In the genomic region with DNA sequence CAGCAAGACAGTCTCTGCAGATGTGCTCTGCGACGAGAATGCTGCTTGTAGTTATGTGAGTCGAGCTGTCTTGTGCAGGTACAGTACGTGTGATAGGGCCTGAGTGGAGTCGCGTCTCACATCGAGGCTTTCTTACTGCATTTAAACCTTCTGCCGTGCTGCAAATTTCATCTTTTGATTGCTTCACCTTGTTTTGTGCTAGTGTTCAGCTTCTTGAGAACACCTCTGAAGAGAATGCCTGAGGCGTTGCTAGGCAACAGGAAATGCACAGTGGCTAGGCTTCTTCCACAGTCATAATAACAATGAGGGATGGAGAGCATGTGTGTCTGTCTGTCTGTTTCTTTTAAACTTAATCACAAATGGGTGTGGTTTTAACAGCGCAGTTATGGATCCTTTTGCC, we compare ENCODE assay signal across 10 cellular contexts. TPM values are rescaled to one million over a fixed set of nuclear protein-coding genes. Genes with fewer than 3 reads are reported as not detected.
DNase-seq lines count a peak whose midpoint lies in the region; ATAC-seq and TF ChIP-seq lines count a peak whose summit lies in the region.
"Had no signal": no experiment of that assay in that cellular context is flagged by ENCODE, and none has a peak within 500 bp of the region (broad histone marks: within the 10 kb centered on the region; RNA-seq: fewer than 3 reads in every experiment).

No MANE protein-coding gene starts in this region.

- no peak for TF ChIP-seq POLR2A in spleen (IDR thresholded peaks at IDR 0.05)

- no peaks in the 10 kb centered on the region for H3K27me3 Mint-ChIP-seq in activated T-cell treated with anti-CD3 and anti-CD28 coated beads, Interleukin-2, amount 50 U/mL, for 24 hours
- no peaks in the 10 kb centered on the region for H3K27me3 Mint-ChIP-seq in activated T-cell treated with anti-CD3 and anti-CD28 coated beads, Interleukin-2, amount 50 U/mL, for 4 hours (ENCODE audit: low read depth)
- H3K27me3 Mint-ChIP-seq in T-helper 2 cell treated with Interferon-gamma antibody and Interleukin-4, amounts not matched to agents 5 μg/mL and 100 μg/mL, for 36 hours (ENCODE audit: low read depth): no peaks in the 10 kb centered on the region

- H3F3A ChIP-seq in smooth muscle cell (ENCODE audit: low read depth) (peaks cover 49% of the 10 kb centered on the region), MM.1S (ENCODE audit: insufficient read depth, low read length) (no peaks in the 10 kb centered on the region)

- no peak for ATAC-seq in activated T-cell treated with anti-CD3 and anti-CD28 coated beads, Interleukin-2, amount 50 U/mL, for 4 hours

- DNase-seq in activated T-cell treated with anti-CD3 and anti-CD28 coated beads, Interleukin-2, amount 50 U/mL, for 24 hours: no peak
- no peak for DNase-seq in activated T-cell treated with anti-CD3 and anti-CD28 coated beads, Interleukin-2, amount 50 U/mL, for 4 hours
- no peak for DNase-seq in T-helper 2 cell treated with Interferon-gamma antibody and Interleukin-4, amounts not matched to agents 5 μg/mL and 100 μg/mL, for 36 hours (ENCODE audit: low spot score)
- DNase-seq in fibroblast of the aortic adventitia (ENCODE audit: low read depth): peak; percentile 21
- DNase-seq in smooth muscle cell (lab: John Stamatoyannopoulos, UW; ENCODE audit: unreplicated experiment): no peak
- DNase-seq in MM.1S: no peak
- no peak for DNase-seq in spleen
- no peak for DNase-seq in AG20443 (ENCODE audit: low spot score)

- H3K4me1 ChIP-seq in smooth muscle cell (ENCODE audit: low read depth): peaks cover 32% of the 10 kb centered on the region
- H3K4me1 ChIP-seq in MM.1S (ENCODE audit: low read length): no peaks in the 10 kb centered on the region
- peaks cover 0 to 31% (median 21%) of the 10 kb centered on the region in 6 donors for H3K4me1 ChIP-seq in spleen

- H3K36me3 ChIP-seq in smooth muscle cell (ENCODE audit: low read depth) (no peaks in the 10 kb centered on the region), MM.1S (replicated peaks; ENCODE audit: insufficient read depth, low read length) (no peaks in the 10 kb centered on the region), spleen (peaks cover 0 to 61% (median 17%) of the 10 kb centered on the region in 6 donors)

- H3K4me2 ChIP-seq in smooth muscle cell (no peak overlapping the region), MM.1S (ENCODE audit: low read depth, low read length) (no peak overlapping the region)
- H3K4me2 ChIP-seq: BLaER1 had no signal

- TF ChIP-seq CTCF in fibroblast of the aortic adventitia (IDR thresholded peaks at IDR 0.05; ENCODE audit: insufficient read depth, low read length) (no peak), smooth muscle cell (IDR thresholded peaks at IDR 0.05; ENCODE audit: borderline replicate concordance, insufficient read depth, poor library complexity, severe bottlenecking) (no peak), MM.1S (IDR thresholded peaks at IDR 0.05; ENCODE audit: low read length) (no peak), spleen (IDR thresholded peaks at IDR 0.05 in 8 of 11, conservative IDR thresholded peaks at IDR 0.05 in 3 of 11) (no peak)

- H3K4me1 Mint-ChIP-seq in activated T-cell treated with anti-CD3 and anti-CD28 coated beads, Interleukin-2, amount 50 U/mL, for 24 hours (ENCODE audit: low read depth): peaks cover 88% of the 10 kb centered on the region
- H3K4me1 Mint-ChIP-seq in activated T-cell treated with anti-CD3 and anti-CD28 coated beads, Interleukin-2, amount 50 U/mL, for 4 hours (ENCODE audit: low read depth): peaks cover 75% of the 10 kb centered on the region
- peaks cover 37% of the 10 kb centered on the region for H3K4me1 Mint-ChIP-seq in T-helper 2 cell treated with Interferon-gamma antibody and Interleukin-4, amounts not matched to agents 5 μg/mL and 100 μg/mL, for 36 hours (ENCODE audit: low read depth)

- peaks cover 44% of the 10 kb centered on the region for H3K79me2 ChIP-seq in smooth muscle cell (ENCODE audit: low read depth)
- peaks cover 18% of the 10 kb centered on the region for H3K79me2 ChIP-seq in MM.1S (ENCODE audit: low read length)
- H3K79me2 ChIP-seq: parathyroid adenoma had no signal

- H3K4me3 Mint-ChIP-seq in activated T-cell treated with anti-CD3 and anti-CD28 coated beads, Interleukin-2, amount 50 U/mL, for 24 hours: no peak overlapping the region
- no peak overlapping the region for H3K4me3 Mint-ChIP-seq in activated T-cell treated with anti-CD3 and anti-CD28 coated beads, Interleukin-2, amount 50 U/mL, for 4 hours
- no peak overlapping the region for H3K4me3 Mint-ChIP-seq in T-helper 2 cell treated with Interferon-gamma antibody and Interleukin-4, amounts not matched to agents 5 μg/mL and 100 μg/mL, for 36 hours

- H3K9me3 Mint-ChIP-seq in activated T-cell treated with anti-CD3 and anti-CD28 coated beads, Interleukin-2, amount 50 U/mL, for 24 hours: no peaks in the 10 kb centered on the region
- H3K9me3 Mint-ChIP-seq in activated T-cell treated with anti-CD3 and anti-CD28 coated beads, Interleukin-2, amount 50 U/mL, for 4 hours: no peaks in the 10 kb centered on the region
- peaks cover 6% of the 10 kb centered on the region for H3K9me3 Mint-ChIP-seq in T-helper 2 cell treated with Interferon-gamma antibody and Interleukin-4, amounts not matched to agents 5 μg/mL and 100 μg/mL, for 36 hours

- H3K36me3 Mint-ChIP-seq in activated T-cell treated with anti-CD3 and anti-CD28 coated beads, Interleukin-2, amount 50 U/mL, for 24 hours (ENCODE audit: low read depth): peaks cover 87% of the 10 kb centered on the region
- peaks cover 28% of the 10 kb centered on the region for H3K36me3 Mint-ChIP-seq in activated T-cell treated with anti-CD3 and anti-CD28 coated beads, Interleukin-2, amount 50 U/mL, for 4 hours (ENCODE audit: insufficient read depth)
- H3K36me3 Mint-ChIP-seq in T-helper 2 cell treated with Interferon-gamma antibody and Interleukin-4, amounts not matched to agents 5 μg/mL and 100 μg/mL, for 36 hours (ENCODE audit: low read depth): peaks cover 62% of the 10 kb centered on the region

- intact Hi-C loops in spleen (cut with DNase I; ENCODE audit: low total_unique reads): no loop called here

- no peak overlapping the region for H3K4me3 ChIP-seq in fibroblast of the aortic adventitia (ENCODE audit: low read depth, low read length)
- no peak overlapping the region for H3K4me3 ChIP-seq in smooth muscle cell
- no peak overlapping the region for H3K4me3 ChIP-seq in MM.1S (ENCODE audit: low read length)
- no peak overlapping the region for H3K4me3 ChIP-seq in spleen
- H3K4me3 ChIP-seq: BLaER1 had no signal

- peaks cover 75% of the 10 kb centered on the region for H4K20me1 ChIP-seq in smooth muscle cell (ENCODE audit: low read depth)
- no peaks in the 10 kb centered on the region for H4K20me1 ChIP-seq in MM.1S (ENCODE audit: insufficient read depth, low read length)

- H3K9me3 ChIP-seq in smooth muscle cell (replicated peaks; ENCODE audit: low read depth) (no peaks in the 10 kb centered on the region), MM.1S (replicated peaks; ENCODE audit: insufficient read depth, low read length) (no peaks in the 10 kb centered on the region), spleen (no peaks in the 10 kb centered on the region)

- H2AFZ ChIP-seq in smooth muscle cell (ENCODE audit: low read depth) (no peak overlapping the region), MM.1S (ENCODE audit: low read length) (no peak overlapping the region)
- H2AFZ ChIP-seq: parathyroid adenoma had no signal

- H3K27ac Mint-ChIP-seq in activated T-cell treated with anti-CD3 and anti-CD28 coated beads, Interleukin-2, amount 50 U/mL, for 24 hours: peak overlapping the region; percentile 48
- peak overlapping the region; percentile 37 for H3K27ac Mint-ChIP-seq in T-helper 2 cell treated with Interferon-gamma antibody and Interleukin-4, amounts not matched to agents 5 μg/mL and 100 μg/mL, for 36 hours

- no peaks in the 10 kb centered on the region for H3K9me2 ChIP-seq in MM.1S (replicated peaks; ENCODE audit: insufficient read depth, low read length)

- H3K9ac ChIP-seq in smooth muscle cell (ENCODE audit: low read depth) (no peak overlapping the region), MM.1S (ENCODE audit: low read length) (no peak overlapping the region)
- H3K9ac ChIP-seq: BLaER1, parathyroid adenoma had no signal

- H3K27me3 ChIP-seq in smooth muscle cell (ENCODE audit: low read depth): no peaks in the 10 kb centered on the region
- H3K27me3 ChIP-seq in MM.1S (replicated peaks; ENCODE audit: insufficient read depth, low read length): no peaks in the 10 kb centered on the region
- H3K27me3 ChIP-seq in spleen (replicated peaks in 1 of 7): no peaks in the 10 kb centered on the region
- H3K27me3 ChIP-seq: BLaER1 had no signal

- H3K27ac ChIP-seq in smooth muscle cell (ENCODE audit: low read depth): peak overlapping the region; percentile 64
- H3K27ac ChIP-seq in MM.1S (ENCODE audit: low read length): no peak overlapping the region
- H3K27ac ChIP-seq in spleen: no peak overlapping the region
- H3K27ac ChIP-seq: BLaER1, parathyroid adenoma had no signal

- 97% methylated on average over 10 of the region's 10 CpGs for WGBS in smooth muscle cell (ENCODE audit: low lambda C conversion rate)
- WGBS in spleen, 5 donors: 91 to 95% (median 93%) methylated on average over 10 of the region's 10 CpGs

RNA-seq across cellular contexts. Expression of a gene that starts 52.9 kb away (rescaled TPM):
- 10 to 100 TPM; 89.8 to 98.8 (median 98.6) TPM for total RNA-seq in activated T-cell treated with anti-CD3 and anti-CD28 coated beads, Interleukin-2, amount 50 U/mL, for 4 hours
- total RNA-seq in fibroblast of the aortic adventitia (ENCODE audit: low replicate concordance): 19.5 and 78.1 TPM in 2 replicates
- 44.5 and 47.8 TPM in 2 replicates for total RNA-seq in smooth muscle cell
- polyA plus RNA-seq in smooth muscle cell: 142 and 152 TPM in 2 replicates
- 10 to 100 TPM; 18.7 to 38.9 (median 30.4) TPM for total RNA-seq in spleen
- 10 to 100 TPM; 45.6 to 74.9 (median 46.0) TPM for polyA plus RNA-seq in spleen

RNA-seq across cellular contexts. Expression of a gene that starts 52.9 kb away (rescaled TPM):
- total RNA-seq in activated T-cell treated with anti-CD3 and anti-CD28 coated beads, Interleukin-2, amount 50 U/mL, for 4 hours: 10 to 100 TPM; 10.1 to 12.4 (median 11.6) TPM
- total RNA-seq in fibroblast of the aortic adventitia (ENCODE audit: low replicate concordance) (28.5 and 56.6 TPM in 2 replicates), smooth muscle cell (24.5 and 24.6 TPM in 2 replicates), spleen (10 to 100 TPM in 6 of 7 donors, 1 to 10 TPM in 1; 8.8 to 22.3 (median 12.2) TPM)
- polyA plus RNA-seq in smooth muscle cell (2.0 and 3.2 TPM in 2 replicates), spleen (1 to 10 TPM; 1.1 to 2.7 (median 1.2) TPM)
